In the genomic region with DNA sequence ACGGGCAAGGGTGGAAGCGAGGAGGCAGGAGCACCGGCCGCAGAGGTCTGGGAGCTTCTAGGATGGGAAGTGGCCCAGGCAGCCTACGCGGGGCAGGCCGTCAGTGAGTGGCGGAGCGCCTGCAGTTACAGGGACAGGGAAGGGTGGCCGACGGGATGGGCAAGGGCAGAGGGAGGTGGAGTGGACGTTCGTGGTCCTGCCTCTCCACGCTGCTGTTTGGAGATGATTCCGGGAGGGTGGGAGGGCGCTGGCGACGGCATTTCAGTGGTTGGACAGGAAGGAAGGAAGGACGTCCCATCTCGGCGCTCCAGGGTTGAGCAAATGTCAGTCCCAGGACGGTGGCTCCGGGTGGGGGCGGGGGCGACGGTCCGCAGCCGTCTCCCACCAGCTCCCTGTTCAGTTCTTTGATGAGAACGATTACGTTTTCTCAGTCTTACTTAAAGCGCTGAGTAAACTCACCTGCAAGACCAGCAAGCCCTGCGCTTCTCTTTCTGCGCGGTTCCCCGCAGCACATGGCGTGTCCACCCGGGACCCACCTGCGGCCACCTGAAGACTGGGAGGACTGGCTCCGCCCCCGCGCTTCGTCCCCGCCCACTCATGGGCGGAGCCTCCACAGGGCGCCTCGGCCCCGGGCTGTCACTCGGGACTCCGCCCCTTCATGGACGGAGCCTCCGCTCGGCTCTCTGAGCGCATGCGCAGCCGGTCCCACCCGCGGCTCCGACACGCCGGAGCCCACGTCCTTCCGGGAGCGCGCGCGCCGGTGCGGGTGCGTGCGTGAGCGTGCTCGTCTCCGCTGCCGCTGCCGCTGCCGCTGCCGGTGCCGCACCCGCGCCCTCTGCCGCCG, we compare ENCODE assay signal across 1 cellular context.
A peak's percentile ranks its signal among the peaks of the same experiment; 100 is the strongest.
TF ChIP-seq lines count a peak whose summit lies in the region.

TSS of gene DNAJC5 (plus strand) at position 769 of the 844 bp plus-strand sequence. CDS start 33,220 bp downstream, outside the sequence.

TF ChIP-seq in HepG2, 621 proteins besides CTCF, POLR2A, EP300 and RAD21 (continued from another document):
- TF ChIP-seq ZNF318 (CRISPR knock-in tag; IDR thresholded peaks at IDR 0.05) (peak; percentile 88; the same call in 1 of the 2 replicates), REXO4 (CRISPR knock-in tag; IDR thresholded peaks at IDR 0.05; ENCODE audit: borderline replicate concordance) (peak; percentile 49; the same call in 1 of the 2 replicates), ZNF136 (CRISPR knock-in tag; IDR thresholded peaks at IDR 0.05; ENCODE audit: low read depth) (peak; percentile 59; the same call in 1 of the 2 replicates), DMAP1 (CRISPR knock-in tag; IDR thresholded peaks at IDR 0.05) (peak; percentile 74), ZNF749 (CRISPR knock-in tag; IDR thresholded peaks at IDR 0.05; ENCODE audit: borderline replicate concordance) (peak; percentile 78; the same call in 1 of the 2 replicates), ZNF616 (CRISPR knock-in tag; IDR thresholded peaks at IDR 0.05; ENCODE audit: low read depth) (peak; percentile 69; the same call in 1 of the 2 replicates), ZC3H4 (CRISPR knock-in tag; IDR thresholded peaks at IDR 0.05; ENCODE audit: borderline replicate concordance) (no peak), KDM5B (CRISPR knock-in tag; IDR thresholded peaks at IDR 0.05; ENCODE audit: borderline replicate concordance) (peak; percentile 84; the same call in 1 of the 2 replicates), SALL1 (CRISPR knock-in tag; IDR thresholded peaks at IDR 0.05) (peak; percentile 83; the same call in 1 of the 2 replicates), CREB1 (IDR thresholded peaks at IDR 0.05) (peak; percentile 46), CREB1 (CRISPR knock-in tag; IDR thresholded peaks at IDR 0.05) (no peak), ERF (CRISPR knock-in tag; IDR thresholded peaks at IDR 0.05) (peak; percentile 86), BHLHE40 (IDR thresholded peaks at IDR 0.05; ENCODE audit: low read length) (no peak), ZNF430 (CRISPR knock-in tag; IDR thresholded peaks at IDR 0.05) (peak; percentile 92), SP140L (CRISPR knock-in tag; IDR thresholded peaks at IDR 0.05; ENCODE audit: borderline replicate concordance) (0 out of 2 replicates have a peak, but pooled peaks have one; percentile 25), ARNTL (CRISPR knock-in tag; IDR thresholded peaks at IDR 0.05) (peak; percentile 69; the same call in 1 of the 2 replicates), GABPB1 (CRISPR knock-in tag; IDR thresholded peaks at IDR 0.05) (peak; percentile 87), ZNF350 (CRISPR knock-in tag; IDR thresholded peaks at IDR 0.05; ENCODE audit: borderline replicate concordance, low read depth) (peak; percentile 57; the same call in 1 of the 2 replicates), KMT2B (CRISPR knock-in tag; IDR thresholded peaks at IDR 0.05) (peak; percentile 69; the same call in 1 of the 2 replicates), HNRNPLL (IDR thresholded peaks at IDR 0.05; ENCODE audit: low read depth, low read length, poor library complexity, severe bottlenecking) (peak; percentile 76), ZNF333 (CRISPR knock-in tag; IDR thresholded peaks at IDR 0.05; ENCODE audit: borderline replicate concordance) (peak; percentile 7; the same call in 1 of the 2 replicates), HOXA3 (CRISPR knock-in tag; IDR thresholded peaks at IDR 0.05) (peak; percentile 86; the same call in 1 of the 2 replicates), MIER3 (CRISPR knock-in tag; IDR thresholded peaks at IDR 0.05; ENCODE audit: borderline replicate concordance) (0 out of 2 replicates have a peak, but pooled peaks have one; percentile 58), ZMYM4 (CRISPR knock-in tag; IDR thresholded peaks at IDR 0.05) (peak; percentile 57; the same call in 1 of the 2 replicates)
- TF ChIP-seq, protein P1, sequence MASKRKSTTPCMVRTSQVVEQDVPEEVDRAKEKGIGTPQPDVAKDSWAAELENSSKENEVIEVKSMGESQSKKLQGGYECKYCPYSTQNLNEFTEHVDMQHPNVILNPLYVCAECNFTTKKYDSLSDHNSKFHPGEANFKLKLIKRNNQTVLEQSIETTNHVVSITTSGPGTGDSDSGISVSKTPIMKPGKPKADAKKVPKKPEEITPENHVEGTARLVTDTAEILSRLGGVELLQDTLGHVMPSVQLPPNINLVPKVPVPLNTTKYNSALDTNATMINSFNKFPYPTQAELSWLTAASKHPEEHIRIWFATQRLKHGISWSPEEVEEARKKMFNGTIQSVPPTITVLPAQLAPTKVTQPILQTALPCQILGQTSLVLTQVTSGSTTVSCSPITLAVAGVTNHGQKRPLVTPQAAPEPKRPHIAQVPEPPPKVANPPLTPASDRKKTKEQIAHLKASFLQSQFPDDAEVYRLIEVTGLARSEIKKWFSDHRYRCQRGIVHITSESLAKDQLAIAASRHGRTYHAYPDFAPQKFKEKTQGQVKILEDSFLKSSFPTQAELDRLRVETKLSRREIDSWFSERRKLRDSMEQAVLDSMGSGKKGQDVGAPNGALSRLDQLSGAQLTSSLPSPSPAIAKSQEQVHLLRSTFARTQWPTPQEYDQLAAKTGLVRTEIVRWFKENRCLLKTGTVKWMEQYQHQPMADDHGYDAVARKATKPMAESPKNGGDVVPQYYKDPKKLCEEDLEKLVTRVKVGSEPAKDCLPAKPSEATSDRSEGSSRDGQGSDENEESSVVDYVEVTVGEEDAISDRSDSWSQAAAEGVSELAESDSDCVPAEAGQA (IDR thresholded peaks at IDR 0.05; ENCODE audit: low read depth): peak; percentile 1; the same call in 1 of the 2 replicates
- TF ChIP-seq, protein P1 (CRISPR knock-in tag; IDR thresholded peaks at IDR 0.05; ENCODE audit: borderline replicate concordance): no peak; the same call in 1 of the 2 replicates
- TF ChIP-seq, protein P2, sequence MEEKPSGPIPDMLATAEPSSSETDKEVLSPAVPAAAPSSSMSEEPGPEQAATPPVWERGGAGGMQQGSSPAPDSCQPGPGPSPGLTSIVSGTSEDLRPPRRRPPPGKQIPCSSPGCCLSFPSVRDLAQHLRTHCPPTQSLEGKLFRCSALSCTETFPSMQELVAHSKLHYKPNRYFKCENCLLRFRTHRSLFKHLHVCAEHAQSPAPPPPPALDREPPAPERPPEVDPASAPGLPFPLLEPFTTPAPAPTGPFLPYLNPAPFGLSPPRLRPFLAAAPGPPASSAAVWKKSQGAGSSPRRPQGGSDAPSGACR (CRISPR knock-in tag; IDR thresholded peaks at IDR 0.05): peak; percentile 72
